Comparison of ENCODE assay signal across 21 cellular contexts in genomic region chr6:47967843-47968242, GRCh38.
DNase-seq lines count a peak whose midpoint lies in the region; ATAC-seq, FAIRE-seq and TF ChIP-seq lines count a peak whose summit lies in the region.
"Had no signal": no experiment of that assay in that cellular context is flagged by ENCODE, and none has a peak within 500 bp of the region (broad histone marks: within the 10 kb centered on the region; RNA-seq: fewer than 3 reads in every experiment).

No MANE protein-coding gene starts in this region.

- no peaks in the 10 kb centered on the region for H3K36me3 ChIP-seq in astrocyte (ENCODE audit: insufficient read depth, low read length)
- H3K36me3 ChIP-seq in CD4-positive, alpha-beta memory T cell (ENCODE audit: insufficient read depth, low read length) = no peaks in the 10 kb centered on the region
- H3K36me3 ChIP-seq: SJCRH30 had no signal

- H3K9me3 ChIP-seq in astrocyte (ENCODE audit: insufficient read depth, low read depth, low read length) = no peaks in the 10 kb centered on the region
- no peaks in the 10 kb centered on the region for H3K9me3 ChIP-seq in CD4-positive, alpha-beta memory T cell (ENCODE audit: control insufficient read depth in 1 of 2, low read length in 2 of 2)
- H3K9me3 ChIP-seq: SJCRH30, testis had no signal

- H3K4me1 ChIP-seq in astrocyte (ENCODE audit: insufficient read depth, low read length) = no peaks in the 10 kb centered on the region
- H3K4me1 ChIP-seq in CD4-positive, alpha-beta memory T cell (ENCODE audit: insufficient read depth, low read length) = no peaks in the 10 kb centered on the region
- H3K4me1 ChIP-seq: SJCRH30, testis had no signal

- TF ChIP-seq CTCF in astrocyte (IDR thresholded peaks at IDR 0.05; ENCODE audit: insufficient read depth, low read depth, low read length) = no peak

- intact Hi-C loops in CD4-positive, alpha-beta memory T cell (cut with micrococcal nuclease) = no loop called here

- no peaks in the 10 kb centered on the region for H3K79me2 ChIP-seq in astrocyte (ENCODE audit: insufficient read depth, low read length)

- no peaks in the 10 kb centered on the region for H3K27me3 Mint-ChIP-seq in astrocyte (ENCODE audit: low read depth, unreplicated experiment)
- no peaks in the 10 kb centered on the region for H3K27me3 Mint-ChIP-seq in CD4-positive, alpha-beta memory T cell
- H3K27me3 Mint-ChIP-seq: memory B cell had no signal

- H3K36me3 Mint-ChIP-seq in astrocyte (ENCODE audit: low read depth, unreplicated experiment) = no peaks in the 10 kb centered on the region
- H3K36me3 Mint-ChIP-seq in CD4-positive, alpha-beta memory T cell = no peaks in the 10 kb centered on the region
- H3K36me3 Mint-ChIP-seq: CD8-positive, alpha-beta T cell; memory B cell had no signal

- H2AFZ ChIP-seq in astrocyte (ENCODE audit: low read depth, low read length) = no peak overlapping the region

- H3K4me3 ChIP-seq in astrocyte (ENCODE audit: insufficient read depth, low read depth, low read length) = no peak overlapping the region
- H3K4me3 ChIP-seq in CD4-positive, alpha-beta memory T cell (ENCODE audit: low read length in 2 of 2) = no peak overlapping the region
- H3K4me3 ChIP-seq: SJCRH30, testis had no signal

- CTCF ChIA-PET in CD4-positive, alpha-beta memory T cell (lab: Charles Lee; ENCODE audit: partially characterized antibody) = no interaction called here

- no peak for FAIRE-seq in astrocyte (lab: Jason Lieb, UNC)
- FAIRE-seq: endothelial cell of umbilical vein, GM12891 had no signal

- H4K20me1 ChIP-seq in astrocyte (ENCODE audit: insufficient read depth, low read length) = no peaks in the 10 kb centered on the region

- H3K27me3 ChIP-seq in astrocyte (ENCODE audit: insufficient read depth, low read length) = no peaks in the 10 kb centered on the region
- H3K27me3 ChIP-seq in CD4-positive, alpha-beta memory T cell (ENCODE audit: insufficient read depth, low read length) = no peaks in the 10 kb centered on the region
- H3K27me3 ChIP-seq: SJCRH30, testis had no signal

- H3K9ac ChIP-seq in astrocyte (ENCODE audit: low read length) = no peak overlapping the region

- POLR2A ChIA-PET in CD4-positive, alpha-beta memory T cell (lab: Charles Lee; ENCODE audit: partially characterized antibody) = no interaction called here

- no peak overlapping the region for H3K4me2 ChIP-seq in astrocyte (ENCODE audit: low read length)

- H3K9me3 Mint-ChIP-seq in astrocyte (ENCODE audit: unreplicated experiment) = no peaks in the 10 kb centered on the region
- H3K9me3 Mint-ChIP-seq in CD4-positive, alpha-beta memory T cell = no peaks in the 10 kb centered on the region
- H3K9me3 Mint-ChIP-seq: activated T-cell treated with anti-CD3 and anti-CD28 coated beads, Interleukin-2, amount 50 U/mL, for 4 hours; CD8-positive, alpha-beta T cell had no signal

- no peak overlapping the region for H3K27ac Mint-ChIP-seq in astrocyte (ENCODE audit: unreplicated experiment)
- H3K27ac Mint-ChIP-seq in CD4-positive, alpha-beta memory T cell = no peak overlapping the region
- H3K27ac Mint-ChIP-seq: CD8-positive, alpha-beta T cell; memory B cell; nephron progenitor cell had no signal

- ATAC-seq in GM21381 (IDR thresholded peaks at IDR 0.05; ENCODE audit: unreplicated experiment) (peak; percentile 54), HG03175 (IDR thresholded peaks at IDR 0.05; ENCODE audit: unreplicated experiment) (peak; percentile 42)
- ATAC-seq: activated T-cell treated with anti-CD3 and anti-CD28 coated beads, Interleukin-2, amount 50 U/mL, for 4 hours; CD8-positive, alpha-beta T cell had no signal

- H3K4me1 Mint-ChIP-seq in astrocyte (ENCODE audit: low read depth, unreplicated experiment) = no peaks in the 10 kb centered on the region
- no peaks in the 10 kb centered on the region for H3K4me1 Mint-ChIP-seq in CD4-positive, alpha-beta memory T cell
- H3K4me1 Mint-ChIP-seq: memory B cell, nephron progenitor cell had no signal

- H3K27ac ChIP-seq in astrocyte (ENCODE audit: low read depth, low read length) = no peak overlapping the region
- no peak overlapping the region for H3K27ac ChIP-seq in CD4-positive, alpha-beta memory T cell (ENCODE audit: low read depth, low read length)
- H3K27ac ChIP-seq: SJCRH30, testis had no signal

- no peak overlapping the region for H3K4me3 Mint-ChIP-seq in astrocyte (ENCODE audit: unreplicated experiment)
- no peak overlapping the region for H3K4me3 Mint-ChIP-seq in CD4-positive, alpha-beta memory T cell
- H3K4me3 Mint-ChIP-seq: activated T-cell treated with anti-CD3 and anti-CD28 coated beads, Interleukin-2, amount 50 U/mL, for 4 hours; CD8-positive, alpha-beta T cell; memory B cell; nephron progenitor cell had no signal

- DNase-seq in GM04504 (ENCODE audit: low read depth) = peak; percentile 2
- DNase-seq in astrocyte (ENCODE audit: low read depth) = peak; percentile 33
- DNase-seq in activated naive CD4-positive, alpha-beta T cell (lab: John Stamatoyannopoulos, UW) = no peak
- DNase-seq in CD4-positive, alpha-beta memory T cell = no peak
- DNase-seq in activated naive CD4-positive, alpha-beta T cell treated with anti-CD3 and anti-CD28 coated beads, Interleukin-2, amount 50 U/mL, for 16 hours = no peak
- no peak for DNase-seq in stimulated activated CD8-positive, alpha-beta memory T cell treated with anti-CD3 and anti-CD28 coated beads, Interleukin-4, amount 100 ng/mL, for 48 hours
- DNase-seq: ACHN; activated CD4-positive, alpha-beta T cell treated with anti-CD3 and anti-CD28 coated beads, Interleukin-2, amount 50 U/mL, for 1 hour; activated T-cell treated with anti-CD3 and anti-CD28 coated beads, Interleukin-2, amount 50 U/mL, for 4 hours; CD8-positive, alpha-beta T cell; H7; NCI-H1105; nephron progenitor cell; SJCRH30; T-helper 9 cell; testis had no signal

Comparison
In these comparisons a context has a peak if more than half of its experiments do, and no peak if none do; other contexts are left out.
1. DNase-seq: peak in GM04504 (single experiment) and astrocyte (single experiment); none in activated naive CD4-positive, alpha-beta T cell (0 of 4), CD4-positive, alpha-beta memory T cell (0 of 5), activated naive CD4-positive, alpha-beta T cell treated with anti-CD3 and anti-CD28 coated beads, Interleukin-2, amount 50 U/mL, for 16 hours (single experiment) and stimulated activated CD8-positive, alpha-beta memory T cell treated with anti-CD3 and anti-CD28 coated beads, Interleukin-4, amount 100 ng/mL, for 48 hours (single experiment).